Comparison of ENCODE assay signal across 8 cellular contexts in the genomic region with DNA sequence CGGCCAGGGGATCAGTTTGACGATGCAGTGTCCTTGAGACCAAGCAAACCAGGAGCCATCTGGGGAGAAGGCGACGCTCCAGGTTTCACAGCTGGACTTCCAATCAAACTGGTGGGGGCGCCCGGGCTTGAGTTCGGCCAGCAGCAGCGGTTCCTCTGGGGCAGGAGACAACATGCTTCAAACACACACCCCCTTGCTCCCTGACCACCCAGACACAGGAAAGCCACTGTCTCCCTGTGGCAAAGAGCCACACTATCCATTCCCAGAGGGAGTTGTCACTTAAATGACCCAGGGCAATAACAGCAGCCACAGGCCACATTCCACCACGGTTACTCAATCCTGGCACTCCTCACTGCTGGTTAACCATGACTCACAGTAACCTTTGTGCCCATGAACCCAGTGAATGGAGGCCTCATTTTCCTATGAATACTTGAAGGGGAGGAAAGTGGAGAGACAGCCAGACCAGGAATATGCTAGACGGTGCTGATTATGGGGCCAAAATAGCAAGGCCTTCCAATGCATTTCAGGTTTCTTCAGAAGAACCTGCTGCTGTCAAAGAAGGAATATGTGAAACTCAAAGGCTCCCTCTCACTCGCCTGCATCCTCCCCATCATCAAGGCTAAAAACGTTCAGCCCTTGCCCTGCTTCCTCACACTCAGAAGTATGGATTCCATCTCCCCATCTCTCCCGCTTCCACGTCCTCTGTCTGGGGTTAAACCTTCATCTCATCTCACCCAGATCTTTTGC. TPM values are rescaled to one million over a fixed set of nuclear protein-coding genes. Genes with fewer than 3 reads are reported as not detected.
DNase-seq lines count a peak whose midpoint lies in the region; ATAC-seq and TF ChIP-seq lines count a peak whose summit lies in the region.

No MANE protein-coding gene starts in this region.

- no peak for ATAC-seq in CD8-positive, alpha-beta T cell
- ATAC-seq in lower lobe of right lung (peak; percentile 95 to 97), HG03442 (IDR thresholded peaks at IDR 0.05; ENCODE audit: unreplicated experiment) (no peak)

- no peak for DNase-seq in CD8-positive, alpha-beta T cell
- DNase-seq in NCI-H2196 treated with DMSO at 0.1 percent for 48 hours (lab: John Stamatoyannopoulos, UW; ENCODE audit: unreplicated experiment) (peak; percentile 40), coronary artery (ENCODE audit: low spot score) (peak; percentile 92), lower lobe of right lung (peak; percentile 68), erythroblast (lab: John Stamatoyannopoulos, UW) (no peak), NCI-H2029 treated with DMSO at 0.1 percent for 48 hours (lab: John Stamatoyannopoulos, UW) (no peak)

- no peak overlapping the region for H3K27ac ChIP-seq in CD8-positive, alpha-beta T cell (ENCODE audit: low read depth, low read length)
- H3K27ac ChIP-seq in coronary artery (peak overlapping the region; percentile 66 to 83), lower lobe of right lung (peak overlapping the region; percentile 74), temporal lobe (ENCODE audit: low read depth, low read length) (peak overlapping the region; percentile 72)

- CTCF ChIA-PET in CD8-positive, alpha-beta T cell (lab: Charles Lee): interaction anchor here (1.0 kb wide), 1 partner anchor 13 kb away, joined by 4 read pairs; no protein-coding TSS in a partner anchor

- TF ChIP-seq CTCF in CD8-positive, alpha-beta T cell (IDR thresholded peaks at IDR 0.05): no peak
- TF ChIP-seq CTCF in coronary artery (IDR thresholded peaks at IDR 0.05): no peak
- no peak for TF ChIP-seq CTCF in lower lobe of right lung (IDR thresholded peaks at IDR 0.05)

- H3K4me1 Mint-ChIP-seq in CD8-positive, alpha-beta T cell (ENCODE audit: low read depth): peaks cover 24% of the 10 kb centered on the region

- no peaks in the 10 kb centered on the region for H3K9me3 ChIP-seq in CD8-positive, alpha-beta T cell (ENCODE audit: low read length)
- no peaks in the 10 kb centered on the region for H3K9me3 ChIP-seq in lower lobe of right lung

- no peaks in the 10 kb centered on the region for H3K27me3 ChIP-seq in CD8-positive, alpha-beta T cell (ENCODE audit: insufficient read depth, low read length)
- no peaks in the 10 kb centered on the region for H3K27me3 ChIP-seq in lower lobe of right lung (ENCODE audit: low read depth)

- H3K36me3 Mint-ChIP-seq in CD8-positive, alpha-beta T cell: peaks cover 46% of the 10 kb centered on the region

- H3K4me3 ChIP-seq in CD8-positive, alpha-beta T cell (ENCODE audit: low read depth, low read length): no peak overlapping the region
- H3K4me3 ChIP-seq in coronary artery (peak overlapping the region; percentile 3), lower lobe of right lung (no peak overlapping the region)

- H3K36me3 ChIP-seq in CD8-positive, alpha-beta T cell (ENCODE audit: insufficient read depth, low read length): peaks cover 4% of the 10 kb centered on the region
- peaks cover 44% of the 10 kb centered on the region for H3K36me3 ChIP-seq in lower lobe of right lung

- POLR2A ChIA-PET in CD8-positive, alpha-beta T cell (lab: Charles Lee): no interaction called here

- no peaks in the 10 kb centered on the region for H3K27me3 Mint-ChIP-seq in CD8-positive, alpha-beta T cell (ENCODE audit: low read depth)

- H3K4me1 ChIP-seq in CD8-positive, alpha-beta T cell (ENCODE audit: insufficient read depth, low read length): peaks cover 4% of the 10 kb centered on the region
- peaks cover 55% of the 10 kb centered on the region for H3K4me1 ChIP-seq in lower lobe of right lung

- peak overlapping the region; percentile 1 for H3K4me3 Mint-ChIP-seq in CD8-positive, alpha-beta T cell

- TF ChIP-seq POLR2A in erythroblast (IDR thresholded peaks at IDR 0.05; ENCODE audit: low read length): no peak

- H3K9me3 Mint-ChIP-seq in CD8-positive, alpha-beta T cell: no peaks in the 10 kb centered on the region

- intact Hi-C loops in CD8-positive, alpha-beta T cell (cut with DNase I, micrococcal nuclease): loop anchor here in 1 of 2 experiments (10.0 kb wide), 1 partner anchor 178 kb away; no protein-coding TSS in a partner anchor
- intact Hi-C loops in lower lobe of right lung (cut with DNase I): no loop called here

- peak overlapping the region; percentile 84 for H3K27ac Mint-ChIP-seq in CD8-positive, alpha-beta T cell

RNA-seq across cellular contexts. Expression of a gene that starts 8.5 kb away (rescaled TPM):
- total RNA-seq in CD8-positive, alpha-beta T cell: 10 to 100 TPM; 16.4 to 19.5 TPM
- total RNA-seq in lower lobe of right lung: 75.1 TPM
- total RNA-seq in temporal lobe: 215 TPM

RNA-seq across cellular contexts. Expression of a gene that starts 36.0 kb away (rescaled TPM):
- 10 to 100 TPM in 1 of 2 experiments, 1 to 10 TPM in 1; 9.9 to 13.8 TPM for total RNA-seq in CD8-positive, alpha-beta T cell
- total RNA-seq in lower lobe of right lung: 7.3 TPM
- total RNA-seq in temporal lobe: 16.5 TPM

RNA-seq across cellular contexts. Expression of a gene that starts 51.3 kb away (rescaled TPM):
- total RNA-seq in CD8-positive, alpha-beta T cell: 1 to 10 TPM; 1.0 to 2.3 TPM
- total RNA-seq in lower lobe of right lung (51.7 TPM), temporal lobe (8.4 TPM)

Comparison
In these comparisons a context has a peak if more than half of its experiments do, and no peak if none do; other contexts are left out.
1. ATAC-seq: peak in lower lobe of right lung (2 of 2); none in CD8-positive, alpha-beta T cell (single experiment) and HG03442 (single experiment).
2. DNase-seq: peak in NCI-H2196 treated with DMSO at 0.1 percent for 48 hours (single experiment), coronary artery (single experiment) and lower lobe of right lung (single experiment); none in CD8-positive, alpha-beta T cell (0 of 7), erythroblast (0 of 2) and NCI-H2029 treated with DMSO at 0.1 percent for 48 hours (single experiment).